8 cellular contexts compared by ENCODE assay signal in genomic region chr1:22024485-22025367, GRCh38.
DNase-seq lines count a peak whose midpoint lies in the region; ATAC-seq lines count a peak whose summit lies in the region.

No MANE protein-coding gene starts in this region.

- H3K4me1 Mint-ChIP-seq in stimulated activated effector memory CD8-positive, alpha-beta T cell treated with anti-CD3 and anti-CD28 coated beads, Interleukin-12 subunit alpha, Interleukin-12 subunit beta, amount 100 ng/mL, for 72 hours: peaks cover 42% of the 10 kb centered on the region

- H3K9me3 Mint-ChIP-seq in stimulated activated effector memory CD8-positive, alpha-beta T cell treated with anti-CD3 and anti-CD28 coated beads, Interleukin-12 subunit alpha, Interleukin-12 subunit beta, amount 100 ng/mL, for 72 hours: no peaks in the 10 kb centered on the region

- ATAC-seq in GM18907 (IDR thresholded peaks at IDR 0.05; ENCODE audit: unreplicated experiment) (peak; percentile 51), HG03159 (IDR thresholded peaks at IDR 0.05; ENCODE audit: unreplicated experiment) (peak; percentile 46)
- ATAC-seq in stimulated activated effector memory CD8-positive, alpha-beta T cell treated with anti-CD3 and anti-CD28 coated beads, Interleukin-12 subunit alpha, Interleukin-12 subunit beta, amount 100 ng/mL, for 72 hours: peak; percentile 82

- H3K36me3 ChIP-seq in muscle layer of duodenum (ENCODE audit: control insufficient read depth in 1 of 2, insufficient read depth in 2 of 2, low read length in 2 of 2): peaks cover 0 to 8% of the 10 kb centered on the region in 2 donors

- H3K27me3 ChIP-seq in muscle layer of duodenum (ENCODE audit: low read depth, low read length): no peaks in the 10 kb centered on the region

- H3K27ac ChIP-seq in epithelial cell of prostate (peak overlapping the region; percentile 90), muscle layer of duodenum (ENCODE audit: low read length) (peak overlapping the region; percentile 100)

- no peaks in the 10 kb centered on the region for H3K9me3 ChIP-seq in muscle layer of duodenum (ENCODE audit: control insufficient read depth in 1 of 2, low read length in 2 of 2)

- peak overlapping the region; percentile 97 for H3K4me3 Mint-ChIP-seq in stimulated activated effector memory CD8-positive, alpha-beta T cell treated with anti-CD3 and anti-CD28 coated beads, Interleukin-12 subunit alpha, Interleukin-12 subunit beta, amount 100 ng/mL, for 72 hours

- H3K4me3 ChIP-seq in muscle layer of duodenum (ENCODE audit: low read depth in 1 of 2, low read length in 2 of 2): peak overlapping the region; percentile 81 to 96

- peaks cover 28% of the 10 kb centered on the region for H3K36me3 Mint-ChIP-seq in stimulated activated effector memory CD8-positive, alpha-beta T cell treated with anti-CD3 and anti-CD28 coated beads, Interleukin-12 subunit alpha, Interleukin-12 subunit beta, amount 100 ng/mL, for 72 hours

- H3K4me1 ChIP-seq in muscle layer of duodenum (ENCODE audit: control insufficient read depth in 1 of 2, insufficient read depth in 2 of 2, low read length in 2 of 2): peaks cover 0 to 5% of the 10 kb centered on the region in 2 donors

- peak overlapping the region; percentile 100 for H3K27ac Mint-ChIP-seq in stimulated activated effector memory CD8-positive, alpha-beta T cell treated with anti-CD3 and anti-CD28 coated beads, Interleukin-12 subunit alpha, Interleukin-12 subunit beta, amount 100 ng/mL, for 72 hours

- DNase-seq in AML-193 (lab: John Stamatoyannopoulos, UW) (peak; percentile 48 to 78), NOMO-1 (lab: John Stamatoyannopoulos, UW; ENCODE audit: unreplicated experiment in 2 of 2) (peak; percentile 87 to 94), activated T-cell treated with anti-CD3 and anti-CD28 coated beads for 24 hours (ENCODE audit: low read depth) (peak; percentile 66), epithelial cell of prostate (ENCODE audit: low read depth, low spot score) (no peak)
- peak; percentile 33 to 87 for DNase-seq in stimulated activated effector memory CD8-positive, alpha-beta T cell treated with anti-CD3 and anti-CD28 coated beads, Interleukin-12 subunit alpha, Interleukin-12 subunit beta, amount 100 ng/mL, for 72 hours (ENCODE audit: low spot score in 2 of 2)
